1 cellular context compared by ENCODE assay signal in the genomic region with DNA sequence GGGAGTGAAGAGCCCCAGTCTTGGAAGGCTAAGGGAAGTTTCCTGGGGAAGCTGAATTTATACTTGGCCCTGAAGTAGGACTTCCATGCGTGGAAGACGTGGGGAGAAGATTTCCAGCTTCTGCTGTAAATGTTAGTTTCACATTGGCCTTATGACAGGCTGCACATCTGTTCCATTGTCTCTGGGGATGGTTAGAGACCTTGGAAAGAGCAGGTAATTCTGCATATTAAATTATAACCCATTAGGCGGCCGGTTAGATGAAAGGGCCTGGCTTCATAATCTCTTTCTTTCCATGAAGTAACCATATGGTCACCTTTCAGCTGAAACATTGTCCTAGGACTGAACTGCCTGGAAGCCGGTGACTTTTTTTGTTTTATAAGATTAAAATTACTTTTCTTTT.
TF ChIP-seq lines count a peak whose summit lies in the region.

No MANE protein-coding gene starts in this region.

TF ChIP-seq in HepG2, 621 proteins besides CTCF, POLR2A, EP300 and RAD21:
- TF ChIP-seq ZNF614 (CRISPR knock-in tag; IDR thresholded peaks at IDR 0.05; ENCODE audit: borderline replicate concordance) (no peak), TRIM24 (CRISPR knock-in tag; IDR thresholded peaks at IDR 0.05) (no peak), ZNF329 (CRISPR knock-in tag; IDR thresholded peaks at IDR 0.05; ENCODE audit: low read depth) (no peak), ZNF549 (CRISPR knock-in tag; IDR thresholded peaks at IDR 0.05) (no peak), RNF2 (conservative IDR thresholded peaks at IDR 0.05; ENCODE audit: low read depth) (no peak), KLF13 (CRISPR knock-in tag; IDR thresholded peaks at IDR 0.05) (no peak), ZNF720 (CRISPR knock-in tag; IDR thresholded peaks at IDR 0.05) (no peak), SPEN (CRISPR knock-in tag; IDR thresholded peaks at IDR 0.05; ENCODE audit: low read depth) (no peak), ZKSCAN5 (CRISPR knock-in tag; IDR thresholded peaks at IDR 0.05) (no peak), YEATS2 (CRISPR knock-in tag; IDR thresholded peaks at IDR 0.05; ENCODE audit: borderline replicate concordance) (no peak), HNRNPL (IDR thresholded peaks at IDR 0.05; ENCODE audit: low read depth, low read length) (no peak), TBX3 (IDR thresholded peaks at IDR 0.05; ENCODE audit: borderline replicate concordance) (no peak), DNMT3B (CRISPR knock-in tag; conservative IDR thresholded peaks at IDR 0.05) (no peak), HOXA3 (CRISPR knock-in tag; IDR thresholded peaks at IDR 0.05) (no peak), REXO4 (CRISPR knock-in tag; IDR thresholded peaks at IDR 0.05; ENCODE audit: borderline replicate concordance) (no peak), ATM (IDR thresholded peaks at IDR 0.05; ENCODE audit: borderline replicate concordance) (no peak)
- TF ChIP-seq, protein P1, sequence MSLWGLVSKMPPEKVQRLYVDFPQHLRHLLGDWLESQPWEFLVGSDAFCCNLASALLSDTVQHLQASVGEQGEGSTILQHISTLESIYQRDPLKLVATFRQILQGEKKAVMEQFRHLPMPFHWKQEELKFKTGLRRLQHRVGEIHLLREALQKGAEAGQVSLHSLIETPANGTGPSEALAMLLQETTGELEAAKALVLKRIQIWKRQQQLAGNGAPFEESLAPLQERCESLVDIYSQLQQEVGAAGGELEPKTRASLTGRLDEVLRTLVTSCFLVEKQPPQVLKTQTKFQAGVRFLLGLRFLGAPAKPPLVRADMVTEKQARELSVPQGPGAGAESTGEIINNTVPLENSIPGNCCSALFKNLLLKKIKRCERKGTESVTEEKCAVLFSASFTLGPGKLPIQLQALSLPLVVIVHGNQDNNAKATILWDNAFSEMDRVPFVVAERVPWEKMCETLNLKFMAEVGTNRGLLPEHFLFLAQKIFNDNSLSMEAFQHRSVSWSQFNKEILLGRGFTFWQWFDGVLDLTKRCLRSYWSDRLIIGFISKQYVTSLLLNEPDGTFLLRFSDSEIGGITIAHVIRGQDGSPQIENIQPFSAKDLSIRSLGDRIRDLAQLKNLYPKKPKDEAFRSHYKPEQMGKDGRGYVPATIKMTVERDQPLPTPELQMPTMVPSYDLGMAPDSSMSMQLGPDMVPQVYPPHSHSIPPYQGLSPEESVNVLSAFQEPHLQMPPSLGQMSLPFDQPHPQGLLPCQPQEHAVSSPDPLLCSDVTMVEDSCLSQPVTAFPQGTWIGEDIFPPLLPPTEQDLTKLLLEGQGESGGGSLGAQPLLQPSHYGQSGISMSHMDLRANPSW (CRISPR knock-in tag; IDR thresholded peaks at IDR 0.05; ENCODE audit: borderline replicate concordance), result no peak
- TF ChIP-seq, protein P2, sequence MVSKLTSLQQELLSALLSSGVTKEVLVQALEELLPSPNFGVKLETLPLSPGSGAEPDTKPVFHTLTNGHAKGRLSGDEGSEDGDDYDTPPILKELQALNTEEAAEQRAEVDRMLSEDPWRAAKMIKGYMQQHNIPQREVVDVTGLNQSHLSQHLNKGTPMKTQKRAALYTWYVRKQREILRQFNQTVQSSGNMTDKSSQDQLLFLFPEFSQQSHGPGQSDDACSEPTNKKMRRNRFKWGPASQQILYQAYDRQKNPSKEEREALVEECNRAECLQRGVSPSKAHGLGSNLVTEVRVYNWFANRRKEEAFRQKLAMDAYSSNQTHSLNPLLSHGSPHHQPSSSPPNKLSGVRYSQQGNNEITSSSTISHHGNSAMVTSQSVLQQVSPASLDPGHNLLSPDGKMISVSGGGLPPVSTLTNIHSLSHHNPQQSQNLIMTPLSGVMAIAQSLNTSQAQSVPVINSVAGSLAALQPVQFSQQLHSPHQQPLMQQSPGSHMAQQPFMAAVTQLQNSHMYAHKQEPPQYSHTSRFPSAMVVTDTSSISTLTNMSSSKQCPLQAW (CRISPR knock-in tag; IDR thresholded peaks at IDR 0.05), result no peak
- TF ChIP-seq, protein P3, sequence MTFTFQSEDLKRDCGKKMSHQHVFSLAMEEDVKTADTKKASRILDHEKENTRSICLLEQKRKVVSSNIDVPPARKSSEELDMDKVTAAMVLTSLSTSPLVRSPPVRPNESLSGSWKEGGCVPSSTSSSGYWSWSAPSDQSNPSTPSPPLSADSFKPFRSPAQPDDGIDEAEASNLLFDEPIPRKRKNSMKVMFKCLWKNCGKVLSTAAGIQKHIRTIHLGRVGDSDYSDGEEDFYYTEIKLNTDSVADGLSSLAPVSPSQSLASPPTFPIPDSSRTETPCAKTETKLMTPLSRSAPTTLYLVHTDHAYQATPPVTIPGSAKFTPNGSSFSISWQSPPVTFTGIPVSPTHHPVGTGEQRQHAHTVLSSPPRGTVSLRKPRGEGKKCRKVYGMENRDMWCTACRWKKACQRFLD (CRISPR knock-in tag; IDR thresholded peaks at IDR 0.05; ENCODE audit: borderline replicate concordance), result no peak
- TF ChIP-seq, protein P4, sequence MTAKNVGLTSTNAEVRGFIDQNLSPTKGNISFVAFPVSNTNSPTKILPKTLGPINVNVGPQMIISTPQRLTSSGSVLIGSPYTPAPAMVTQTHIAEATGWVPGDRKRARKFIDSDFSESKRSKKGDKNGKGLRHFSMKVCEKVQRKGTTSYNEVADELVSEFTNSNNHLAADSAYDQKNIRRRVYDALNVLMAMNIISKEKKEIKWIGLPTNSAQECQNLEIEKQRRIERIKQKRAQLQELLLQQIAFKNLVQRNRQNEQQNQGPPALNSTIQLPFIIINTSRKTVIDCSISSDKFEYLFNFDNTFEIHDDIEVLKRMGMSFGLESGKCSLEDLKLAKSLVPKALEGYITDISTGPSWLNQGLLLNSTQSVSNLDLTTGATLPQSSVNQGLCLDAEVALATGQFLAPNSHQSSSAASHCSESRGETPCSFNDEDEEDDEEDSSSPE (CRISPR knock-in tag; IDR thresholded peaks at IDR 0.05), result no peak
